33 cellular contexts compared by ENCODE assay signal in the genomic region with DNA sequence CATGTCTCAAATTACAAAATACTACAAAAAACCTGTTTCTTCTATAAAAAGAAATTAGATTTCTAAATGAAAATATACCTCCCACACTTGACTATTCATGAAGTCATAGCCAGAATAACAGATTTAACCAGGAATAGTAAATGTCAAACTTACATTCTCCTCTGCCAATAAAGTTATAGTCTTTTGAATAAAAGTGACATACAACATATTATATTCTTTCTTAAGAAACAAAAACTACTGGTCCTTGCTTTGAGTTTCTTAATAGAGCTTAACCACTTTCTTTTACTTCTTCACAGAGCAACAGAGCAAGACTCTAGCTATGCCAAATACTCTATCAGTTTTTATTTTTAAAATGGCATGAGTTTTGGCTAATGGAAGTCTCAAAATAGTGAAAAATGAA.
"Had no signal": no experiment of that assay in that cellular context is flagged by ENCODE, and none has a peak within 500 bp of the region (broad histone marks: within the 10 kb centered on the region; RNA-seq: fewer than 3 reads in every experiment).

No MANE protein-coding gene starts in this region.

- H3K4me1 Mint-ChIP-seq: activated B cell treated with CpG ODN at 0.5 μM for 24 hours; activated naive CD4-positive, alpha-beta T cell treated with anti-CD3 and anti-CD28 coated beads, Interleukin-2, amount 50 U/mL, for 24 hours; activated naive CD8-positive, alpha-beta T cell treated with anti-CD3 and anti-CD28 coated beads for 36 hours; activated naive CD8-positive, alpha-beta T cell treated with anti-CD3 and anti-CD28 coated beads, Interleukin-2, amount 50 U/mL, for 24 hours; activated T-helper 17 cell treated with anti-CD3 and anti-CD28 coated beads, Interleukin-2, amount 50 U/mL, for 72 hours; central memory CD8-positive, alpha-beta T cell; T-helper 17 cell had no signal

- H3K9me3 ChIP-seq: adrenal gland, esophagus muscularis mucosa had no signal

- FAIRE-seq: bronchial epithelial cell had no signal

- H3K27ac ChIP-seq: adrenal gland, brain microvascular endothelial cell, esophagus muscularis mucosa, WERI-Rb-1 had no signal

- H3K4me1 ChIP-seq: adrenal gland had no signal

- H3K27me3 Mint-ChIP-seq: activated B cell treated with CpG ODN at 0.5 μM for 24 hours; activated CD8-positive, alpha-beta T cell treated with anti-CD3 and anti-CD28 coated beads for 36 hours; activated naive CD4-positive, alpha-beta T cell treated with anti-CD3 and anti-CD28 coated beads, Interleukin-2, amount 50 U/mL, for 24 hours; activated naive CD8-positive, alpha-beta T cell treated with anti-CD3 and anti-CD28 coated beads for 36 hours; activated naive CD8-positive, alpha-beta T cell treated with anti-CD3 and anti-CD28 coated beads, Interleukin-2, amount 50 U/mL, for 24 hours; activated T-helper 17 cell treated with anti-CD3 and anti-CD28 coated beads, Interleukin-2, amount 50 U/mL, for 72 hours; central memory CD8-positive, alpha-beta T cell; effector memory CD8-positive, alpha-beta T cell; T-helper 17 cell had no signal

- H3K36me3 ChIP-seq: adrenal gland, brain microvascular endothelial cell, esophagus muscularis mucosa had no signal

- H3K9me3 Mint-ChIP-seq: activated B cell treated with CpG ODN at 0.5 μM for 24 hours; activated CD8-positive, alpha-beta T cell treated with anti-CD3 and anti-CD28 coated beads for 36 hours; activated naive CD4-positive, alpha-beta T cell treated with anti-CD3 and anti-CD28 coated beads for 36 hours; activated naive CD4-positive, alpha-beta T cell treated with anti-CD3 and anti-CD28 coated beads, Interleukin-2, amount 50 U/mL, for 24 hours; activated naive CD8-positive, alpha-beta T cell treated with anti-CD3 and anti-CD28 coated beads for 36 hours; activated naive CD8-positive, alpha-beta T cell treated with anti-CD3 and anti-CD28 coated beads, Interleukin-2, amount 50 U/mL, for 24 hours; activated T-cell treated with anti-CD3 and anti-CD28 coated beads, Interleukin-2, amount 50 U/mL, for 4 hours; activated T-helper 17 cell treated with anti-CD3 and anti-CD28 coated beads, Interleukin-2, amount 50 U/mL, for 72 hours; central memory CD8-positive, alpha-beta T cell had no signal

- H3K27me3 ChIP-seq: adrenal gland, brain microvascular endothelial cell, esophagus muscularis mucosa had no signal

- DNase-seq: activated B cell treated with CpG ODN at 0.5 μM for 24 hours; activated CD4-positive, alpha-beta T cell treated with anti-CD3 and anti-CD28 coated beads for 48 hours; activated CD4-positive, alpha-beta T cell treated with anti-CD3 and anti-CD28 coated beads, Interleukin-2, amount 50 U/mL, for 1 hour; activated CD4-positive, alpha-beta T cell treated with anti-CD3 and anti-CD28 coated beads, Interleukin-2, amount 50 U/mL, for 48 hours; activated CD8-positive, alpha-beta memory T cell treated with anti-CD3 and anti-CD28 coated beads for 24 hours; activated CD8-positive, alpha-beta T cell treated with anti-CD3 and anti-CD28 coated beads for 36 hours; activated effector memory CD4-positive, alpha-beta T cell treated with anti-CD3 and anti-CD28 coated beads, Interleukin-2, amount 50 U/mL, for 16 hours; activated naive CD4-positive, alpha-beta T cell treated with anti-CD3 and anti-CD28 coated beads for 36 hours; activated naive CD8-positive, alpha-beta T cell treated with anti-CD3 and anti-CD28 coated beads for 36 hours; activated naive CD8-positive, alpha-beta T cell treated with anti-CD3 and anti-CD28 coated beads, Interleukin-2, amount 50 U/mL, for 24 hours; activated T-cell treated with anti-CD3 and anti-CD28 coated beads, Interleukin-2, amount 50 U/mL, for 4 hours; adrenal gland; amygdala; aorta; brain microvascular endothelial cell; cortex of kidney; dermis blood vessel endothelial cell; effector CD4-positive, alpha-beta T cell; effector memory CD8-positive, alpha-beta T cell; erythroblast; foreskin melanocyte; head of caudate nucleus; T-helper 1 cell; T-helper 17 cell; T1000; WERI-Rb-1 had no signal

- H3K4me3 Mint-ChIP-seq: activated B cell treated with CpG ODN at 0.5 μM for 24 hours; activated CD8-positive, alpha-beta T cell treated with anti-CD3 and anti-CD28 coated beads for 36 hours; activated naive CD4-positive, alpha-beta T cell treated with anti-CD3 and anti-CD28 coated beads for 36 hours; activated naive CD4-positive, alpha-beta T cell treated with anti-CD3 and anti-CD28 coated beads, Interleukin-2, amount 50 U/mL, for 24 hours; activated naive CD8-positive, alpha-beta T cell treated with anti-CD3 and anti-CD28 coated beads for 36 hours; activated naive CD8-positive, alpha-beta T cell treated with anti-CD3 and anti-CD28 coated beads, Interleukin-2, amount 50 U/mL, for 24 hours; activated T-cell treated with anti-CD3 and anti-CD28 coated beads, Interleukin-2, amount 50 U/mL, for 4 hours; activated T-helper 17 cell treated with anti-CD3 and anti-CD28 coated beads, Interleukin-2, amount 50 U/mL, for 72 hours; central memory CD8-positive, alpha-beta T cell; effector memory CD8-positive, alpha-beta T cell; T-helper 17 cell; T-helper 2 cell treated with Interferon-gamma antibody and Interleukin-4, amounts not matched to agents 5 μg/mL and 100 μg/mL, for 36 hours had no signal

- H3K27ac Mint-ChIP-seq: activated B cell treated with CpG ODN at 0.5 μM for 24 hours; activated CD8-positive, alpha-beta T cell treated with anti-CD3 and anti-CD28 coated beads for 36 hours; activated naive CD4-positive, alpha-beta T cell treated with anti-CD3 and anti-CD28 coated beads for 36 hours; activated naive CD4-positive, alpha-beta T cell treated with anti-CD3 and anti-CD28 coated beads, Interleukin-2, amount 50 U/mL, for 24 hours; activated naive CD8-positive, alpha-beta T cell treated with anti-CD3 and anti-CD28 coated beads for 36 hours; activated naive CD8-positive, alpha-beta T cell treated with anti-CD3 and anti-CD28 coated beads, Interleukin-2, amount 50 U/mL, for 24 hours; activated T-helper 17 cell treated with anti-CD3 and anti-CD28 coated beads, Interleukin-2, amount 50 U/mL, for 72 hours; effector memory CD8-positive, alpha-beta T cell; T-helper 2 cell treated with Interferon-gamma antibody and Interleukin-4, amounts not matched to agents 5 μg/mL and 100 μg/mL, for 36 hours had no signal

- H3K36me3 Mint-ChIP-seq: activated naive CD4-positive, alpha-beta T cell treated with anti-CD3 and anti-CD28 coated beads, Interleukin-2, amount 50 U/mL, for 24 hours had no signal

- ATAC-seq: activated CD4-positive, CD25-positive, alpha-beta regulatory T cell treated with anti-CD3 and anti-CD28 coated beads, Interleukin-2, amount 50 U/mL, for 24 hours; activated CD8-positive, alpha-beta T cell treated with anti-CD3 and anti-CD28 coated beads for 36 hours; activated naive CD8-positive, alpha-beta T cell treated with anti-CD3 and anti-CD28 coated beads, Interleukin-2, amount 50 U/mL, for 24 hours; activated T-cell treated with anti-CD3 and anti-CD28 coated beads, Interleukin-2, amount 50 U/mL, for 4 hours; activated T-helper 17 cell treated with anti-CD3 and anti-CD28 coated beads, Interleukin-2, amount 50 U/mL, for 72 hours; effector memory CD8-positive, alpha-beta T cell; T-helper 17 cell had no signal

- H3K4me3 ChIP-seq: adrenal gland, esophagus muscularis mucosa had no signal
